In genomic region chr1:153633747-153634665, GRCh38 we compare ENCODE assay signal across 8 cellular contexts. TPM values are rescaled to one million over a fixed set of nuclear protein-coding genes. Genes with fewer than 3 reads are reported as not detected.
A peak's percentile ranks its signal among the peaks of the same experiment; 100 is the strongest.
DNase-seq lines count a peak whose midpoint lies in the region; ATAC-seq and TF ChIP-seq lines count a peak whose summit lies in the region.

CHTOP (plus strand) TSS chr1:153634066; CDS start chr1:153636589, 2,523 bp downstream.

- H3K4me1 ChIP-seq in IMR-90 (ENCODE audit: control insufficient read depth, insufficient read depth, low read length), result peaks cover 3% of the 10 kb centered on the region

- no peak; the same call in 1 of the 2 replicates for TF ChIP-seq RAD21 in IMR-90 (IDR thresholded peaks at IDR 0.05; ENCODE audit: low read length)

- ATAC-seq in GM21528 (IDR thresholded peaks at IDR 0.05; ENCODE audit: low FRiP score, unreplicated experiment), result peak; percentile 91
- peak; percentile 97 for ATAC-seq in IMR-90 (ENCODE audit: low read depth)

- peak within 1 kb of the TSS; percentile 79 for H3K4me3 ChIP-seq in IMR-90 (ENCODE audit: insufficient read depth, low read depth, low read length)

- H2AK9ac ChIP-seq in IMR-90 (replicated peaks; ENCODE audit: low read depth, low read length, poor library complexity), result peak within 1 kb of the TSS; percentile 100

- no peaks in the 10 kb centered on the region for H3K27me3 ChIP-seq in IMR-90 (ENCODE audit: control insufficient read depth, insufficient read depth, low read length)

- peak within 1 kb of the TSS; percentile 100 for H3K4ac ChIP-seq in IMR-90 (ENCODE audit: low read depth, low read length)

- peak within 1 kb of the TSS; percentile 100 for H3K14ac ChIP-seq in IMR-90 (replicated peaks; ENCODE audit: low read depth, low read length)

- peak within 1 kb of the TSS; percentile 100 for H3K56ac ChIP-seq in IMR-90 (ENCODE audit: extremely low read depth, insufficient read depth, low read length)

- peak within 1 kb of the TSS; percentile 100 for H3K23ac ChIP-seq in IMR-90 (ENCODE audit: low read depth, low read length)

- peak within 1 kb of the TSS; percentile 94 to 100 for H4K8ac ChIP-seq in IMR-90 (ENCODE audit: low read depth in 2 of 2, low read length in 2 of 2)

- CTCF ChIA-PET in IMR-90 (lab: Yijun Ruan, JAX), result interaction anchor here (0.9 to 1.6 kb wide), 6 partner anchors 12 to 123 kb away, joined by 4 to 11 read pairs (median 5); no protein-coding TSS in a partner anchor

- H4K5ac ChIP-seq in IMR-90 (ENCODE audit: low read depth, low read length), result peak within 1 kb of the TSS; percentile 95

- POLR2A ChIA-PET in IMR-90 (lab: Charles Lee; ENCODE audit: unreplicated experiment), result interaction anchor here (0.6 to 1.5 kb wide), 8 partner anchors 10 to 103 kb away, joined by 3 to 14 read pairs (median 4); no protein-coding TSS in a partner anchor

- peak within 1 kb of the TSS; percentile 100 for H2AK5ac ChIP-seq in IMR-90 (ENCODE audit: low read depth, low read length)

- H3K18ac ChIP-seq in IMR-90 (ENCODE audit: low read depth, low read length), result peak within 1 kb of the TSS; percentile 91

- H2BK5ac ChIP-seq in IMR-90 (ENCODE audit: low read depth, low read length, poor library complexity, severe bottlenecking), result peak within 1 kb of the TSS; percentile 98

- H3K79me1 ChIP-seq in IMR-90 (ENCODE audit: low read depth in 1 of 2, low read length in 2 of 2), result peaks cover 26 to 41% of the 10 kb centered on the region in 2 experiments

- peaks cover 23% of the 10 kb centered on the region; the same call in 1 of the 2 replicates for H4K20me1 ChIP-seq in IMR-90 (ENCODE audit: insufficient read depth, low read length)

- no peak for TF ChIP-seq CTCF in IMR-90 (conservative IDR thresholded peaks at IDR 0.05; ENCODE audit: low read depth, low read length)

- H3K36me3 ChIP-seq in IMR-90 (ENCODE audit: control insufficient read depth, insufficient read depth, low read length), result peaks cover 21% of the 10 kb centered on the region

- H3K9me3 ChIP-seq in IMR-90 (ENCODE audit: control insufficient read depth, insufficient read depth, low read length), result no peaks in the 10 kb centered on the region

- in situ Hi-C loops in IMR-90 (cut with MboI; ENCODE audit: low sequenced_read_pairs), result no loop called here

- intact Hi-C loops in IMR-90 (cut with micrococcal nuclease), result loop anchor here (1.0 to 2.0 kb wide), 2 partner anchors 61 to 123 kb away; no protein-coding TSS in a partner anchor

- dilution Hi-C loops in IMR-90 (cut with HindIII; ENCODE audit: low sequenced_read_pairs, unreplicated experiment), result no loop called here

- DNase-seq in DMS 273 (lab: John Stamatoyannopoulos, UW; ENCODE audit: unreplicated experiment) (peak; percentile 99), IMR-90 (peak; percentile 99), OCI-M1 (lab: John Stamatoyannopoulos, UW) (peak; percentile 99), activated T-cell treated with anti-CD3 and anti-CD28 coated beads for 24 hours (ENCODE audit: low read depth) (peak; percentile 97), epidermal melanocyte (ENCODE audit: insufficient read length, low spot score) (peak; percentile 93), middle frontal gyrus (ENCODE audit: extremely low spot score, low spot score) (peak; percentile 99)
- peak; percentile 88 to 97 for DNase-seq in stimulated activated CD8-positive, alpha-beta memory T cell treated with anti-CD3 and anti-CD28 coated beads, Interleukin-2, amount 100 ng/mL, for 48 hours (ENCODE audit: low read depth in 2 of 2)

- H2BK20ac ChIP-seq in IMR-90 (ENCODE audit: low read depth, low read length), result no peak within 1 kb of the TSS

- H2BK15ac ChIP-seq in IMR-90 (ENCODE audit: low read depth, low read length), result no peak within 1 kb of the TSS; the same call in 2 of the 3 replicates

- peak; percentile 94 for TF ChIP-seq POLR2A in IMR-90 (IDR thresholded peaks at IDR 0.05; ENCODE audit: low read depth, low read length)

- peak within 1 kb of the TSS; percentile 100 for H4K91ac ChIP-seq in IMR-90 (ENCODE audit: insufficient read depth, low read depth, low read length)

- H3K27ac ChIP-seq in IMR-90 (ENCODE audit: insufficient read depth, low read length), result peak within 1 kb of the TSS; percentile 98

- peak within 1 kb of the TSS; percentile 86 for H3K4me2 ChIP-seq in IMR-90 (ENCODE audit: low read depth, low read length)

- 0% methylated on average over 48 of the region's 65 CpGs; no CpG with 5 or more reads in 1 of the 2 experiments for WGBS in IMR-90 (ENCODE audit: extremely low coverage in 2 of 2, insufficient read length in 1 of 2), 2 experiments

- peak within 1 kb of the TSS; percentile 99 for H3K9ac ChIP-seq in IMR-90 (ENCODE audit: low read depth, low read length)

- H2AFZ ChIP-seq in IMR-90 (replicated peaks; ENCODE audit: low read length, poor library complexity), result peak within 1 kb of the TSS; percentile 93

- 0 out of 2 replicates have a peak, but pooled peaks cover 8% of the 10 kb centered on the region for H3K9me1 ChIP-seq in IMR-90 (ENCODE audit: insufficient read depth, low read length)

- peak within 1 kb of the TSS; percentile 83 for H2BK120ac ChIP-seq in IMR-90 (ENCODE audit: low read depth, low read length)

- TSS peak; percentile 82 for BruUV-seq in IMR-90 (replicated peaks; lab: Mats Ljungman, UMichigan)

TF ChIP-seq in IMR-90, 13 proteins besides CTCF, POLR2A, EP300 and RAD21:
- TF ChIP-seq RCOR1 (IDR thresholded peaks at IDR 0.05; ENCODE audit: insufficient replicate concordance, low read length), result no peak
- TF ChIP-seq, protein P1, sequence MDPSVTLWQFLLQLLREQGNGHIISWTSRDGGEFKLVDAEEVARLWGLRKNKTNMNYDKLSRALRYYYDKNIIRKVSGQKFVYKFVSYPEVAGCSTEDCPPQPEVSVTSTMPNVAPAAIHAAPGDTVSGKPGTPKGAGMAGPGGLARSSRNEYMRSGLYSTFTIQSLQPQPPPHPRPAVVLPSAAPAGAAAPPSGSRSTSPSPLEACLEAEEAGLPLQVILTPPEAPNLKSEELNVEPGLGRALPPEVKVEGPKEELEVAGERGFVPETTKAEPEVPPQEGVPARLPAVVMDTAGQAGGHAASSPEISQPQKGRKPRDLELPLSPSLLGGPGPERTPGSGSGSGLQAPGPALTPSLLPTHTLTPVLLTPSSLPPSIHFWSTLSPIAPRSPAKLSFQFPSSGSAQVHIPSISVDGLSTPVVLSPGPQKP (IDR thresholded peaks at IDR 0.05; ENCODE audit: borderline replicate concordance, low read depth, low read length), result no peak
- 0 out of 2 replicates have a peak, but pooled peaks have one; percentile 13 for TF ChIP-seq USF2 (IDR thresholded peaks at IDR 0.05; ENCODE audit: low read depth, low read length)
- TF ChIP-seq CEBPB (IDR thresholded peaks at IDR 0.05; ENCODE audit: low read depth, low read length), result peak; percentile 65
- peak; percentile 88; the same call in 1 of the 2 replicates for TF ChIP-seq MXI1 (IDR thresholded peaks at IDR 0.05; ENCODE audit: borderline replicate concordance, low read depth, low read length)
- peak; percentile 98 for TF ChIP-seq CHD1 (IDR thresholded peaks at IDR 0.05; ENCODE audit: low read depth, low read length)
- peak; percentile 75; the same call in 1 of the 2 replicates for TF ChIP-seq MAZ (IDR thresholded peaks at IDR 0.05; ENCODE audit: borderline replicate concordance, low read depth, low read length)
- no peak for TF ChIP-seq BHLHE40 (IDR thresholded peaks at IDR 0.05; ENCODE audit: low read depth, low read length)

RNA-seq across cellular contexts. Expression of gene CHTOP, which starts in this region (rescaled TPM):
- 33.9 and 38.9 TPM in 2 replicates for total RNA-seq in IMR-90 (2012; rRNA removed)
- 49.3 and 50.8 TPM in 2 replicates for polyA plus RNA-seq in IMR-90 (2012; rRNA removed)
- polyA plus RNA-seq in IMR-90 (2012; cell fraction: cytosol; rRNA removed), result 35.0 and 80.4 TPM in 2 replicates
- polyA plus RNA-seq in IMR-90 (2012; cell fraction: nucleus; rRNA removed; ENCODE audit: low replicate concordance), result 34.8 and 95.9 TPM in 2 replicates

Comparison
In these comparisons a context has a peak if more than half of its experiments do, and no peak if none do; other contexts are left out.
1. Peak in every context shown above with its lines: DNase-seq, ATAC-seq, H3K4me3 ChIP-seq and H3K27ac ChIP-seq.